In genomic region chr19:18419195-18419698, GRCh38 we compare ENCODE assay signal across 8 cellular contexts. TPM values are rescaled to one million over a fixed set of nuclear protein-coding genes. Genes with fewer than 3 reads are reported as not detected.
DNase-seq lines count a peak whose midpoint lies in the region; ATAC-seq and TF ChIP-seq lines count a peak whose summit lies in the region.

TSS of gene SSBP4 (plus strand) at chr19:18419398. CDS start at chr19:18419649, 251 bp downstream.

- H3K36me3 Mint-ChIP-seq in Caco-2 (ENCODE audit: insufficient read depth, unreplicated experiment): peaks cover 18% of the 10 kb centered on the region

- H3K27ac Mint-ChIP-seq in Caco-2 (ENCODE audit: unreplicated experiment): peak within 1 kb of the TSS; percentile 24

- POLR2A ChIA-PET in Caco-2 (lab: Charles Lee): interaction anchor here (0.6 to 4.0 kb wide), 6 partner anchors 34 to 170 kb away, joined by 3 to 32 read pairs (median 5); partner anchors contain the start of genes GDF15, JUND and LSM4

- TF ChIP-seq CTCF in Caco-2 (IDR thresholded peaks at IDR 0.05; ENCODE audit: insufficient read depth in 1 of 2, low read depth in 1 of 2, low read length in 1 of 2, severe bottlenecking in 1 of 2, unreplicated experiment in 1 of 2): peak; percentile 22 to 39
- TF ChIP-seq CTCF in ascending aorta (IDR thresholded peaks at IDR 0.05): peak in 1 of 3 experiments; percentile 76
- TF ChIP-seq CTCF in right atrium auricular region (IDR thresholded peaks at IDR 0.05): peak; percentile 35 to 44
- TF ChIP-seq CTCF in psoas muscle (IDR thresholded peaks at IDR 0.05): peak; percentile 47

- ATAC-seq in GM21529 (IDR thresholded peaks at IDR 0.05; ENCODE audit: unreplicated experiment) (peak; percentile 32), psoas muscle (peak; percentile 43 to 69 (median 61)), GM21360 (IDR thresholded peaks at IDR 0.05; ENCODE audit: unreplicated experiment) (no peak)

- H3K27me3 ChIP-seq in Caco-2 (replicated peaks; ENCODE audit: control insufficient read depth, insufficient read depth, low read length) (no peaks in the 10 kb centered on the region), ascending aorta (no peaks in the 10 kb centered on the region), right atrium auricular region (no peaks in the 10 kb centered on the region), psoas muscle (ENCODE audit: insufficient read depth in 3 of 3, low read length in 2 of 3) (peaks cover 0 to 5% (median 0%) of the 10 kb centered on the region in 3 donors)

- H3K9me3 Mint-ChIP-seq in Caco-2 (ENCODE audit: unreplicated experiment): no peaks in the 10 kb centered on the region

- no TSS peak for BruUV-seq in Caco-2 (replicated peaks; lab: Mats Ljungman, UMichigan)

- H3K4me1 ChIP-seq in Caco-2 (peaks cover 41% of the 10 kb centered on the region), ascending aorta (peaks cover 15 to 57% of the 10 kb centered on the region in 2 donors), right atrium auricular region (peaks cover 0 to 85% of the 10 kb centered on the region in 2 donors), psoas muscle (peaks cover 43% of the 10 kb centered on the region)

- H3K9me3 ChIP-seq in Caco-2: no peaks in the 10 kb centered on the region
- no peaks in the 10 kb centered on the region for H3K9me3 ChIP-seq in ascending aorta
- H3K9me3 ChIP-seq in right atrium auricular region: no peaks in the 10 kb centered on the region
- no peaks in the 10 kb centered on the region for H3K9me3 ChIP-seq in psoas muscle

- H3K27ac ChIP-seq in ascending aorta (peak within 1 kb of the TSS; percentile 93 to 96), right atrium auricular region (peak within 1 kb of the TSS; percentile 92 to 96), psoas muscle (peak within 1 kb of the TSS; percentile 86)

- peaks cover 7% of the 10 kb centered on the region for H3K4me1 Mint-ChIP-seq in Caco-2 (ENCODE audit: low read depth, unreplicated experiment)

- H3K4me3 ChIP-seq in Caco-2 (ENCODE audit: low read depth, low read length): peak within 1 kb of the TSS; percentile 85
- peak within 1 kb of the TSS; percentile 65 to 75 for H3K4me3 ChIP-seq in ascending aorta
- H3K4me3 ChIP-seq in right atrium auricular region: peak within 1 kb of the TSS; percentile 59 to 74
- peak within 1 kb of the TSS; percentile 84 for H3K4me3 ChIP-seq in psoas muscle

- intact Hi-C loops in Caco-2 (cut with micrococcal nuclease; ENCODE audit: unreplicated experiment) (loop anchor here (1.0 kb wide), 1 partner anchor 19 kb away; the partner anchor contains the start of gene ISYNA1), ascending aorta (cut with DNase I) (loop anchor here (2.0 to 10.0 kb wide), 4 partner anchors 18 to 314 kb away; partner anchors contain the start of gene RAB3A), psoas muscle (cut with DNase I) (loop anchor here in 1 of 2 donors (10.0 kb wide), 2 partner anchors 164 to 194 kb away; partner anchors contain the start of gene PDE4C)
- intact Hi-C loops in T-helper 1 cell treated with Interleukin-12 subunit alpha and Interleukin-12 subunit beta and Interleukin-4 antibody, amounts not matched to agents 30 ng/mL and 1 ng/mL, for 36 hours (cut with micrococcal nuclease): loop anchor here (1.0 to 5.0 kb wide), 6 partner anchors 10 to 472 kb away; partner anchors contain the start of genes ELL, MAST3, RAB3A and UPF1

- 0 to 1% (median 1%) methylated on average over 28 to 80 of the region's 80 CpGs for WGBS in psoas muscle, 3 donors

- H3K4me3 Mint-ChIP-seq in Caco-2 (ENCODE audit: unreplicated experiment): peak within 1 kb of the TSS; percentile 89

- H3K27me3 Mint-ChIP-seq in Caco-2 (ENCODE audit: insufficient read depth, unreplicated experiment): no peaks in the 10 kb centered on the region

- no peaks in the 10 kb centered on the region for H3K36me3 ChIP-seq in Caco-2 (ENCODE audit: control insufficient read depth, insufficient read depth, low read length)
- no peaks in the 10 kb centered on the region for H3K36me3 ChIP-seq in ascending aorta
- no peaks in the 10 kb centered on the region for H3K36me3 ChIP-seq in right atrium auricular region
- no peaks in the 10 kb centered on the region for H3K36me3 ChIP-seq in psoas muscle (ENCODE audit: insufficient read depth in 1 of 2, low read depth in 1 of 2)

- CTCF ChIA-PET in Caco-2 (lab: Charles Lee): interaction anchor here (0.6 to 2.7 kb wide), 14 partner anchors 18 to 320 kb away, joined by 3 to 15 read pairs (median 4); partner anchors contain the start of genes GDF15 and LSM4

- DNase-seq in Caco-2 (peak; percentile 77 to 90), MV-4-11 (lab: John Stamatoyannopoulos, UW) (peak; percentile 81), ascending aorta (ENCODE audit: low spot score in 2 of 2) (peak in 1 of 2 donors; percentile 86), right atrium auricular region (ENCODE audit: low spot score) (no peak), psoas muscle (peak; percentile 80 to 89)

RNA-seq across cellular contexts. Expression of gene SSBP4, which starts in this region (rescaled TPM):
- total RNA-seq in Caco-2 (2022): 46.2 and 49.4 TPM in 2 replicates
- 138 and 139 TPM in 2 replicates for total RNA-seq in T-helper 1 cell treated with Interleukin-12 subunit alpha and Interleukin-12 subunit beta and Interleukin-4 antibody, amounts not matched to agents 30 ng/mL and 1 ng/mL, for 36 hours
- total RNA-seq in ascending aorta: 233 TPM
- total RNA-seq in right atrium auricular region: 10 to 100 TPM; 31.7 to 59.5 TPM
- total RNA-seq in psoas muscle: 10 to 100 TPM; 29.1 to 46.1 (median 29.6) TPM
- 10 to 100 TPM; 25.8 to 37.8 (median 28.6) TPM for polyA plus RNA-seq in psoas muscle
